8 cellular contexts compared by ENCODE assay signal in genomic region chr2:234463626-234464290, GRCh38. TPM values are rescaled to one million over a fixed set of nuclear protein-coding genes. Genes with fewer than 3 reads are reported as not detected.
DNase-seq lines count a peak whose midpoint lies in the region; ATAC-seq and TF ChIP-seq lines count a peak whose summit lies in the region.

No MANE protein-coding gene starts in this region.

- CTCF ChIA-PET in activated CD4-positive, alpha-beta T cell treated with anti-CD3 and anti-CD28 coated beads for 36 hours (lab: Charles Lee): interaction anchor here (0.7 to 2.2 kb wide), 7 partner anchors 10 to 328 kb away, joined by 3 to 7 read pairs (median 5); no protein-coding TSS in a partner anchor

- no peaks in the 10 kb centered on the region for H3K36me3 Mint-ChIP-seq in activated CD4-positive, alpha-beta T cell treated with anti-CD3 and anti-CD28 coated beads for 36 hours (ENCODE audit: low read depth)
- peaks cover 9% of the 10 kb centered on the region for H3K36me3 Mint-ChIP-seq in effector memory CD8-positive, alpha-beta T cell (ENCODE audit: insufficient read depth)

- no peak overlapping the region for H3K4me3 ChIP-seq in breast epithelium

- peaks cover 1% of the 10 kb centered on the region for H3K9me3 Mint-ChIP-seq in activated CD4-positive, alpha-beta T cell treated with anti-CD3 and anti-CD28 coated beads for 36 hours (ENCODE audit: low read depth)
- no peaks in the 10 kb centered on the region for H3K9me3 Mint-ChIP-seq in effector memory CD8-positive, alpha-beta T cell

- no peaks in the 10 kb centered on the region for H3K27me3 Mint-ChIP-seq in activated CD4-positive, alpha-beta T cell treated with anti-CD3 and anti-CD28 coated beads for 36 hours
- H3K27me3 Mint-ChIP-seq in effector memory CD8-positive, alpha-beta T cell: no peaks in the 10 kb centered on the region

- peak; percentile 82 for ATAC-seq in activated CD4-positive, alpha-beta T cell treated with anti-CD3 and anti-CD28 coated beads for 36 hours
- ATAC-seq in effector memory CD8-positive, alpha-beta T cell (replicated peaks): peak; percentile 90
- ATAC-seq in GM21423 (IDR thresholded peaks at IDR 0.05; ENCODE audit: unreplicated experiment) (no peak), GM18502 (IDR thresholded peaks at IDR 0.05; ENCODE audit: poor library complexity, unreplicated experiment) (no peak)

- H3K4me1 Mint-ChIP-seq in activated CD4-positive, alpha-beta T cell treated with anti-CD3 and anti-CD28 coated beads for 36 hours: peaks cover 76% of the 10 kb centered on the region
- peaks cover 58 to 63% of the 10 kb centered on the region in 2 donors for H3K4me1 Mint-ChIP-seq in effector memory CD8-positive, alpha-beta T cell (ENCODE audit: low read depth in 2 of 2)

- peak overlapping the region; percentile 81 for H3K27ac Mint-ChIP-seq in activated CD4-positive, alpha-beta T cell treated with anti-CD3 and anti-CD28 coated beads for 36 hours
- H3K27ac Mint-ChIP-seq in effector memory CD8-positive, alpha-beta T cell: peak overlapping the region; percentile 96 to 97

- TF ChIP-seq CTCF in breast epithelium (IDR thresholded peaks at IDR 0.05): no peak

- H3K27ac ChIP-seq in breast epithelium: peak overlapping the region in 1 of 2 donors; percentile 5

- DNase-seq in NCI-H1436 treated with DMSO at 0.1 percent for 48 hours (lab: John Stamatoyannopoulos, UW) (peak; percentile 74), medulla oblongata (ENCODE audit: extremely low spot score) (no peak), breast epithelium (ENCODE audit: low spot score in 2 of 2) (no peak)
- peak; percentile 85 for DNase-seq in activated CD4-positive, alpha-beta T cell treated with anti-CD3 and anti-CD28 coated beads for 36 hours
- DNase-seq in effector memory CD8-positive, alpha-beta T cell: peak; percentile 64 to 68 (median 67)
- peak; percentile 30 for DNase-seq in stimulated activated CD8-positive, alpha-beta memory T cell treated with anti-CD3 and anti-CD28 coated beads, Interleukin-4, amount 100 ng/mL, for 24 hours (ENCODE audit: low read depth)

- no peaks in the 10 kb centered on the region for H3K9me3 ChIP-seq in breast epithelium

- no peaks in the 10 kb centered on the region for H3K36me3 ChIP-seq in breast epithelium

- peak overlapping the region; percentile 56 for H3K4me3 Mint-ChIP-seq in activated CD4-positive, alpha-beta T cell treated with anti-CD3 and anti-CD28 coated beads for 36 hours
- H3K4me3 Mint-ChIP-seq in effector memory CD8-positive, alpha-beta T cell: peak overlapping the region; percentile 78

- intact Hi-C loops in activated CD4-positive, alpha-beta T cell treated with anti-CD3 and anti-CD28 coated beads for 36 hours (cut with DNase I, micrococcal nuclease): loop anchor here (1.0 to 5.0 kb wide), 7 partner anchors 8 to 171 kb away; no protein-coding TSS in a partner anchor
- intact Hi-C loops in breast epithelium (cut with DNase I; ENCODE audit: low total_unique reads): no loop called here

- H3K27me3 ChIP-seq in breast epithelium: no peaks in the 10 kb centered on the region

- TF ChIP-seq POLR2A in breast epithelium (IDR thresholded peaks at IDR 0.05): no peak

- no peaks in the 10 kb centered on the region for H3K4me1 ChIP-seq in breast epithelium

- POLR2A ChIA-PET in activated CD4-positive, alpha-beta T cell treated with anti-CD3 and anti-CD28 coated beads for 36 hours (lab: Charles Lee): interaction anchor here (0.7 to 1.2 kb wide), 5 partner anchors 12 to 172 kb away, joined by 3 to 7 read pairs (median 5); no protein-coding TSS in a partner anchor

RNA-seq across cellular contexts. Expression of gene ARL4C, which starts 33.1 kb away (rescaled TPM):
- total RNA-seq in activated CD4-positive, alpha-beta T cell treated with anti-CD3 and anti-CD28 coated beads for 36 hours: 10 to 100 TPM; 27.2 to 32.8 TPM
- 10 to 100 TPM; 16.1 to 61.0 (median 23.5) TPM for total RNA-seq in breast epithelium

Comparison
In these comparisons a context has a peak if more than half of its experiments do, and no peak if none do; other contexts are left out.
1. DNase-seq: peak in NCI-H1436 treated with DMSO at 0.1 percent for 48 hours (single experiment), activated CD4-positive, alpha-beta T cell treated with anti-CD3 and anti-CD28 coated beads for 36 hours (single experiment), effector memory CD8-positive, alpha-beta T cell (3 of 3) and stimulated activated CD8-positive, alpha-beta memory T cell treated with anti-CD3 and anti-CD28 coated beads, Interleukin-4, amount 100 ng/mL, for 24 hours (single experiment); none in medulla oblongata (single experiment) and breast epithelium (0 of 2).
2. ATAC-seq: peak in activated CD4-positive, alpha-beta T cell treated with anti-CD3 and anti-CD28 coated beads for 36 hours (single experiment) and effector memory CD8-positive, alpha-beta T cell (single experiment); none in GM21423 (single experiment) and GM18502 (single experiment).